Comparison of ENCODE assay signal across 1 cellular context in genomic region chr7:116496653-116497052, GRCh38.
TF ChIP-seq lines count a peak whose summit lies in the region.

No MANE protein-coding gene starts in this region.

TF ChIP-seq in K562, 482 proteins besides CTCF, POLR2A, EP300 and RAD21 (continued from another document):
- TF ChIP-seq ZNF407 (IDR thresholded peaks at IDR 0.05; ENCODE audit: low read depth) (no peak), SRSF3 (IDR thresholded peaks at IDR 0.05; ENCODE audit: insufficient read depth, low read length) (no peak), KLF6 (CRISPR knock-in tag; IDR thresholded peaks at IDR 0.05; ENCODE audit: borderline replicate concordance) (no peak), GTF2A2 (tag; IDR thresholded peaks at IDR 0.05) (no peak), HNRNPL (IDR thresholded peaks at IDR 0.05; ENCODE audit: low read depth, low read length) (no peak), ZNF75A (CRISPR knock-in tag; IDR thresholded peaks at IDR 0.05) (no peak), MAFF (IDR thresholded peaks at IDR 0.05; ENCODE audit: low read length) (no peak), KDM1A (IDR thresholded peaks at IDR 0.05) (no peak), ZNF174 (CRISPR knock-in tag; IDR thresholded peaks at IDR 0.05) (no peak), TCFL5 (CRISPR knock-in tag; conservative IDR thresholded peaks at IDR 0.05) (no peak), MAFG (tag; conservative IDR thresholded peaks at IDR 0.05) (no peak), JUN (IDR thresholded peaks at IDR 0.05; ENCODE audit: borderline replicate concordance, low read depth, low read length) (no peak), JUN (CRISPR knock-in tag; IDR thresholded peaks at IDR 0.05; ENCODE audit: borderline replicate concordance) (no peak), ZNF316 (IDR thresholded peaks at IDR 0.05) (peak; percentile 56; the same call in 1 of the 2 replicates), GTF3C2 (IDR thresholded peaks at IDR 0.05; ENCODE audit: borderline replicate concordance, extremely low read depth, insufficient read length) (no peak), FOSL1 (tag; conservative IDR thresholded peaks at IDR 0.05) (no peak), NKRF (IDR thresholded peaks at IDR 0.05; ENCODE audit: borderline replicate concordance) (no peak), ATF1 (CRISPR knock-in tag; IDR thresholded peaks at IDR 0.05) (no peak), ATF1 (tag; IDR thresholded peaks at IDR 0.05) (no peak), RBM39 (optimal IDR thresholded peaks at IDR 0.05; ENCODE audit: low read depth, low read length) (no peak), ZNF766 (CRISPR knock-in tag; conservative IDR thresholded peaks at IDR 0.05) (peak; percentile 86), ZNF212 (CRISPR knock-in tag; IDR thresholded peaks at IDR 0.05) (no peak)
- TF ChIP-seq, protein P1, sequence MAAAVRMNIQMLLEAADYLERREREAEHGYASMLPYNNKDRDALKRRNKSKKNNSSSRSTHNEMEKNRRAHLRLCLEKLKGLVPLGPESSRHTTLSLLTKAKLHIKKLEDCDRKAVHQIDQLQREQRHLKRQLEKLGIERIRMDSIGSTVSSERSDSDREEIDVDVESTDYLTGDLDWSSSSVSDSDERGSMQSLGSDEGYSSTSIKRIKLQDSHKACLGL (CRISPR knock-in tag; IDR thresholded peaks at IDR 0.05; ENCODE audit: borderline replicate concordance, poor library complexity, severe bottlenecking) = no peak
- TF ChIP-seq, protein P2, sequence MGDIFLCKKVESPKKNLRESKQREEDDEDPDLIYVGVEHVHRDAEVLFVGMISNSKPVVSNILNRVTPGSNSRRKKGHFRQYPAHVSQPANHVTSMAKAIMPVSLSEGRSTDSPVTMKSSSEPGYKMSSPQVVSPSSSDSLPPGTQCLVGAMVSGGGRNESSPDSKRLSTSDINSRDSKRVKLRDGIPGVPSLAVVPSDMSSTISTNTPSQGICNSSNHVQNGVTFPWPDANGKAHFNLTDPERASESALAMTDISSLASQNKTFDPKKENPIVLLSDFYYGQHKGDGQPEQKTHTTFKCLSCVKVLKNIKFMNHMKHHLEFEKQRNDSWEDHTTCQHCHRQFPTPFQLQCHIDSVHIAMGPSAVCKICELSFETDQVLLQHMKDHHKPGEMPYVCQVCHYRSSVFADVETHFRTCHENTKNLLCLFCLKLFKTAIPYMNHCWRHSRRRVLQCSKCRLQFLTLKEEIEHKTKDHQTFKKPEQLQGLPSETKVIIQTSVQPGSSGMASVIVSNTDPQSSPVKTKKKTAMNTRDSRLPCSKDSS (IDR thresholded peaks at IDR 0.05; ENCODE audit: low read depth, partially characterized antibody) = no peak
TF ChIP-seq in K562: peak in this region for 5.
